Comparison of ENCODE assay signal across 30 cellular contexts in genomic region chr11:68868221-68868620, GRCh38.
"Had no signal": no experiment of that assay in that cellular context is flagged by ENCODE, and none has a peak within 500 bp of the region (broad histone marks: within the 10 kb centered on the region; RNA-seq: fewer than 3 reads in every experiment).

No MANE protein-coding gene starts in this region.

- H3K36me3 Mint-ChIP-seq: stimulated activated effector memory CD8-positive, alpha-beta T cell treated with anti-CD3 and anti-CD28 coated beads, Interleukin-12 subunit alpha, Interleukin-12 subunit beta, amount 100 ng/mL, for 72 hours had no signal

- H3K27ac ChIP-seq: esophagus squamous epithelium, heart right ventricle, pancreas, right lobe of liver, testis, tibial artery, vagina had no signal

- ATAC-seq: effector memory CD8-positive, alpha-beta T cell; heart right ventricle; left ventricle myocardium superior; mucosa of descending colon; naive thymus-derived CD4-positive, alpha-beta T cell; pancreas; right lobe of liver; stimulated activated effector memory CD8-positive, alpha-beta T cell treated with anti-CD3 and anti-CD28 coated beads, Interleukin-12 subunit alpha, Interleukin-12 subunit beta, amount 100 ng/mL, for 72 hours had no signal

- H3K36me3 ChIP-seq: esophagus squamous epithelium, heart right ventricle, pancreas, right lobe of liver, tibial artery, vagina had no signal

- H3K4me1 ChIP-seq: pancreas had no signal

- H3K4me3 Mint-ChIP-seq: central memory CD8-positive, alpha-beta T cell; effector memory CD8-positive, alpha-beta T cell; memory B cell; mesothelial cell of epicardium; stimulated activated effector memory CD8-positive, alpha-beta T cell treated with anti-CD3 and anti-CD28 coated beads, Interleukin-12 subunit alpha, Interleukin-12 subunit beta, amount 100 ng/mL, for 72 hours had no signal

- H3K27me3 ChIP-seq: esophagus squamous epithelium, heart right ventricle, pancreas, right lobe of liver, testis, tibial artery, vagina had no signal

- DNase-seq: cortex of kidney; effector memory CD8-positive, alpha-beta T cell; erythroblast; esophagus squamous epithelium; foreskin melanocyte; glutamatergic neuron; heart right ventricle; hippocampal formation; islet precursor cell; left ventricle myocardium superior; naive thymus-derived CD4-positive, alpha-beta T cell; occipital lobe; pancreas; small intestine; stimulated activated CD4-positive, alpha-beta T cell treated with anti-CD3 and anti-CD28 coated beads, Interleukin-12 subunit alpha, Interleukin-12 subunit beta, amount 100 ng/mL, for 4 hours; stimulated activated CD4-positive, alpha-beta T cell treated with anti-CD3 and anti-CD28 coated beads, Interleukin-1b, Interleukin-23, amount 100 ng/mL, for 48 hours; stimulated activated CD4-positive, alpha-beta T cell treated with anti-CD3 and anti-CD28 coated beads, Interleukin-4, amount 100 ng/mL, for 1 hour; stimulated activated naive CD4-positive, alpha-beta T cell treated with Interleukin-2 at 50 U/mL for 16 hours; substantia nigra; testis; tibial artery had no signal

- H3K4me3 ChIP-seq: esophagus squamous epithelium, heart right ventricle, lung, mucosa of descending colon, pancreas, right lobe of liver, testis, tibial artery, vagina had no signal

- H3K9me3 ChIP-seq: pancreas, right lobe of liver, testis had no signal

- H3K27ac Mint-ChIP-seq: memory B cell; mesothelial cell of epicardium; naive thymus-derived CD4-positive, alpha-beta T cell; progenitor cell of endocrine pancreas; stimulated activated effector memory CD8-positive, alpha-beta T cell treated with anti-CD3 and anti-CD28 coated beads, Interleukin-12 subunit alpha, Interleukin-12 subunit beta, amount 100 ng/mL, for 72 hours had no signal

- H3K9me3 Mint-ChIP-seq: central memory CD8-positive, alpha-beta T cell; effector memory CD8-positive, alpha-beta T cell; stimulated activated effector memory CD8-positive, alpha-beta T cell treated with anti-CD3 and anti-CD28 coated beads, Interleukin-12 subunit alpha, Interleukin-12 subunit beta, amount 100 ng/mL, for 72 hours had no signal
